Comparison of ENCODE assay signal across 21 cellular contexts in genomic region chr9:131567910-131568309, GRCh38. TPM values are rescaled to one million over a fixed set of nuclear protein-coding genes. Genes with fewer than 3 reads are reported as not detected.
DNase-seq lines count a peak whose midpoint lies in the region; ATAC-seq, FAIRE-seq and TF ChIP-seq lines count a peak whose summit lies in the region.
"Had no signal": no experiment of that assay in that cellular context is flagged by ENCODE, and none has a peak within 500 bp of the region (broad histone marks: within the 10 kb centered on the region; RNA-seq: fewer than 3 reads in every experiment).

No MANE protein-coding gene starts in this region.

- in situ Hi-C loops in GM12878 (cut with MboI), result no loop called here

- peaks cover 39% of the 10 kb centered on the region for H3K36me3 Mint-ChIP-seq in activated T-cell treated with anti-CD3 and anti-CD28 coated beads, Interleukin-2, amount 50 U/mL, for 24 hours (ENCODE audit: low read depth)

- CTCF ChIA-PET in GM12878 (lab: Yijun Ruan, JAX), result no interaction called here

- H2AFZ ChIP-seq in GM12878 (ENCODE audit: control insufficient read depth, low read depth, low read length) (no peak overlapping the region), mesenchymal stem cell (ENCODE audit: low read depth, low read length) (no peak overlapping the region)
- H2AFZ ChIP-seq: GM23338 had no signal

- TF ChIP-seq CTCF in GM12878 (IDR thresholded peaks at IDR 0.05 in 2 of 3, conservative IDR thresholded peaks at IDR 0.05 in 1 of 3; ENCODE audit: control insufficient read depth in 2 of 3, extremely low read depth in 1 of 3, insufficient read depth in 1 of 3, low read depth in 3 of 3, low read length in 3 of 3) (no peak), upper lobe of right lung (IDR thresholded peaks at IDR 0.05) (no peak)

- H4K20me1 ChIP-seq in GM12878 (ENCODE audit: control insufficient read depth, insufficient read depth), result no peaks in the 10 kb centered on the region

- no peak for TF ChIP-seq RAD21 in GM12878 (IDR thresholded peaks at IDR 0.05; ENCODE audit: insufficient read depth, low read depth, low read length)

- H3K4me3 ChIP-seq in GM12878 (no peak overlapping the region), mesenchymal stem cell (ENCODE audit: insufficient read depth in 1 of 2, low read depth in 1 of 2, low read length in 2 of 2) (no peak overlapping the region), upper lobe of right lung (no peak overlapping the region)
- H3K4me3 ChIP-seq: GM23338, SJSA1 had no signal

- H3K18ac ChIP-seq in mesenchymal stem cell (ENCODE audit: low read depth in 1 of 2, low read length in 2 of 2), result no peak overlapping the region

- H4K8ac ChIP-seq in mesenchymal stem cell (ENCODE audit: low read length), result peak overlapping the region; percentile 41

- no peak overlapping the region for H2BK12ac ChIP-seq in mesenchymal stem cell (ENCODE audit: low read length in 2 of 2)

- H2BK120ac ChIP-seq in mesenchymal stem cell (ENCODE audit: low read depth, low read length), result no peak overlapping the region

- H3K9me3 ChIP-seq in GM12878 (replicated peaks; ENCODE audit: control insufficient read depth, insufficient read depth, low read length) (no peaks in the 10 kb centered on the region; the same call in 2 of the 3 replicates), mesenchymal stem cell (ENCODE audit: control insufficient read depth, low read length) (no peaks in the 10 kb centered on the region), upper lobe of right lung (no peaks in the 10 kb centered on the region)
- H3K9me3 ChIP-seq: SJSA1 had no signal

- H3K9ac ChIP-seq in GM12878 (ENCODE audit: control insufficient read depth, insufficient read depth, low read length) (no peak overlapping the region), mesenchymal stem cell (ENCODE audit: low read length) (no peak overlapping the region)

- no peaks in the 10 kb centered on the region for H3K79me2 ChIP-seq in GM12878 (ENCODE audit: control insufficient read depth, insufficient read depth, low read length)

- H2BK15ac ChIP-seq in mesenchymal stem cell (ENCODE audit: low read depth, poor library complexity, severe bottlenecking), result no peak overlapping the region

- POLR2A ChIA-PET in GM12878 (lab: Charles Lee), result interaction anchor here (0.6 kb wide), 1 partner anchor 240 kb away, joined by 5 read pairs; no protein-coding TSS in a partner anchor

- intact Hi-C loops in GM12878 (cut with micrococcal nuclease; ENCODE audit: unreplicated experiment) (no loop called here), upper lobe of right lung (cut with DNase I) (no loop called here)

- no peak overlapping the region for H3K4me3 Mint-ChIP-seq in activated T-cell treated with anti-CD3 and anti-CD28 coated beads, Interleukin-2, amount 50 U/mL, for 24 hours
- H3K4me3 Mint-ChIP-seq: GM23338 had no signal

- no peak for FAIRE-seq in GM12878 (lab: Jason Lieb, UNC)
- FAIRE-seq: HTR-8/SVneo had no signal

- no peak for DNase-seq in activated T-cell treated with anti-CD3 and anti-CD28 coated beads, Interleukin-2, amount 50 U/mL, for 24 hours
- DNase-seq in activated T-cell treated with anti-CD3 and anti-CD28 coated beads for 4 hours (no peak), GM12878 (ENCODE audit: low read depth, low spot score) (no peak), mesenchymal stem cell (no peak), upper lobe of right lung (no peak), occipital lobe (lab: John Stamatoyannopoulos, UW) (no peak), NAMALWA (ENCODE audit: low spot score) (no peak)
- DNase-seq: Caco-2, DMS79, NCI-H1092, NCI-H1694, NCI-H2107, NCI-H345, NCI-H526 treated with DMSO at 0.1 percent for 48 hours had no signal

- H3K14ac ChIP-seq in mesenchymal stem cell (ENCODE audit: low read length in 2 of 2), result no peak overlapping the region

- H3K4me1 Mint-ChIP-seq in activated T-cell treated with anti-CD3 and anti-CD28 coated beads, Interleukin-2, amount 50 U/mL, for 24 hours (ENCODE audit: low read depth), result peaks cover 9% of the 10 kb centered on the region
- H3K4me1 Mint-ChIP-seq: GM23338 had no signal

- H3K4me2 ChIP-seq in GM12878 (ENCODE audit: control insufficient read depth, insufficient read depth) (no peak overlapping the region), mesenchymal stem cell (ENCODE audit: low read length, poor library complexity, severe bottlenecking) (no peak overlapping the region)
- H3K4me2 ChIP-seq: GM23338 had no signal

- no peak for TF ChIP-seq EP300 in GM12878 (IDR thresholded peaks at IDR 0.05; ENCODE audit: borderline replicate concordance in 1 of 2, control insufficient read depth in 1 of 2, low read depth in 2 of 2, low read length in 2 of 2)

- H3K9me3 Mint-ChIP-seq in activated T-cell treated with anti-CD3 and anti-CD28 coated beads, Interleukin-2, amount 50 U/mL, for 24 hours, result no peaks in the 10 kb centered on the region

- no peak overlapping the region for H3K23ac ChIP-seq in mesenchymal stem cell (ENCODE audit: low read length in 2 of 2)

- TF ChIP-seq POLR2A in GM12878 (IDR thresholded peaks at IDR 0.05; ENCODE audit: low read depth, low read length), result peak; percentile 58

- no peak overlapping the region for H3K27ac ChIP-seq in GM12878 (ENCODE audit: control insufficient read depth, insufficient read depth)
- H3K27ac ChIP-seq in mesenchymal stem cell (ENCODE audit: low read length, poor library complexity, severe bottlenecking), result no peak overlapping the region
- H3K27ac ChIP-seq in upper lobe of right lung, result no peak overlapping the region
- H3K27ac ChIP-seq: RWPE1, SJSA1 had no signal

- SMC1A ChIA-PET in GM12878 (lab: Charles Lee; ENCODE audit: uncharacterized antibody, unreplicated experiment), result no interaction called here

- H3K4me1 ChIP-seq in GM12878 (ENCODE audit: control insufficient read depth, insufficient read depth, low read length) (no peaks in the 10 kb centered on the region), mesenchymal stem cell (ENCODE audit: control insufficient read depth, insufficient read depth, low read depth, low read length) (peaks cover 2% of the 10 kb centered on the region), upper lobe of right lung (no peaks in the 10 kb centered on the region)
- H3K4me1 ChIP-seq: Caco-2 had no signal

- H4K91ac ChIP-seq in mesenchymal stem cell (ENCODE audit: low read length), result peak overlapping the region; percentile 50

- H2AK5ac ChIP-seq in mesenchymal stem cell (ENCODE audit: low read length, severe bottlenecking), result no peak overlapping the region

- RAD21 ChIA-PET in GM12878 (lab: Charles Lee; ENCODE audit: unreplicated experiment), result no interaction called here

- 97% methylated on average over 8 of the region's 8 CpGs for WGBS in GM12878 (ENCODE audit: insufficient coverage, insufficient replicate concordance, low lambda C conversion rate, missing lambda C conversion rate)
- WGBS in mesenchymal stem cell, result 96% methylated on average over 8 of the region's 8 CpGs

- H2BK5ac ChIP-seq in mesenchymal stem cell (ENCODE audit: low read depth, low read length, poor library complexity, severe bottlenecking), result no peak overlapping the region

- H3K27me3 ChIP-seq in GM12878 (replicated peaks in 1 of 2; ENCODE audit: control insufficient read depth in 2 of 2, insufficient read depth in 2 of 2, low read length in 1 of 2) (no peaks in the 10 kb centered on the region), mesenchymal stem cell (ENCODE audit: control insufficient read depth in 1 of 2, insufficient read depth in 1 of 2, low read length in 2 of 2) (no peaks in the 10 kb centered on the region), upper lobe of right lung (no peaks in the 10 kb centered on the region)
- H3K27me3 ChIP-seq: SJSA1 had no signal

- H3K36me3 ChIP-seq in GM12878 (ENCODE audit: control insufficient read depth in 2 of 2, insufficient read depth in 2 of 2, low read length in 1 of 2) (peaks cover 0 to 10% of the 10 kb centered on the region in 2 experiments; a peak in 2 of 4 replicates), mesenchymal stem cell (ENCODE audit: control insufficient read depth in 1 of 2, insufficient read depth in 2 of 2, low read depth in 1 of 2, low read length in 2 of 2) (peaks cover 7 to 34% of the 10 kb centered on the region in 2 experiments), upper lobe of right lung (peaks cover 20% of the 10 kb centered on the region)
- H3K36me3 ChIP-seq: SJSA1 had no signal

- no TSS peak for BruUV-seq in GM12878 (replicated peaks; lab: Mats Ljungman, UMichigan)

- peak overlapping the region; percentile 68 for H3K27ac Mint-ChIP-seq in activated T-cell treated with anti-CD3 and anti-CD28 coated beads, Interleukin-2, amount 50 U/mL, for 24 hours
- H3K27ac Mint-ChIP-seq: GM23338 had no signal

- no peaks in the 10 kb centered on the region for H3K27me3 Mint-ChIP-seq in activated T-cell treated with anti-CD3 and anti-CD28 coated beads, Interleukin-2, amount 50 U/mL, for 24 hours

- no peaks in the 10 kb centered on the region for H3K79me1 ChIP-seq in mesenchymal stem cell (replicated peaks; ENCODE audit: low read length, poor library complexity, severe bottlenecking)

- ATAC-seq in GM12878, result peak; percentile 28
- ATAC-seq in upper lobe of right lung, result peak; percentile 43
- ATAC-seq in HG02623 (IDR thresholded peaks at IDR 0.05; ENCODE audit: unreplicated experiment), result no peak
- ATAC-seq: GM23338 had no signal

- H3K4ac ChIP-seq in mesenchymal stem cell (ENCODE audit: low read depth in 1 of 2, low read length in 2 of 2), result no peak overlapping the region

RNA-seq across cellular contexts. Expression of gene PRRT1B, which starts 22.6 kb away (rescaled TPM):
- not detected in 2 replicates for total RNA-seq in GM12878 (2013; cell fraction: nucleolus; rRNA removed)
- total RNA-seq in GM12878 (2014; rRNA removed) (not detected in 2 replicates), GM12878 (2014; rRNA removed; fragmentation: Illumina TruSeq; extraction: Trizol) (not detected in 2 replicates), GM12878 (2021) (not detected in 2 replicates), upper lobe of right lung (3.9 TPM), occipital lobe (not detected)
- not detected for polyA plus RNA-seq in GM12878 (2011; ENCODE audit: low read depth)
- polyA plus RNA-seq in GM12878 (2011; rRNA removed) (not detected in 2 replicates), GM12878 (2014; fragmentation: Illumina TruSeq; extraction: Trizol) (not detected in 2 replicates), GM12878 (2014; fragmentation: Nextera tagmentation; extraction: Ambion mirVana) (not detected), GM12878 (2014; rRNA removed) (not detected in 2 replicates), GM12878 (2016; fragmentation: Nextera tagmentation; extraction: Ambion mirVana) (not detected)
- polyA plus RNA-seq in GM12878 (2011; cell fraction: cytosol; rRNA removed), result not detected in 2 replicates
- polyA plus RNA-seq in GM12878 (2011; cell fraction: nucleus; rRNA removed), result not detected in 2 replicates
- not detected in 2 replicates for polyA plus RNA-seq in GM12878 (2012)
- not detected in 2 replicates for polyA minus RNA-seq in GM12878 (2011; rRNA and poly(A)+ RNA removed)
- polyA minus RNA-seq in GM12878 (2011; cell fraction: cytosol; rRNA and poly(A)+ RNA removed), result not detected in 2 replicates
- not detected in 2 replicates for polyA minus RNA-seq in GM12878 (2011; cell fraction: nucleus; rRNA and poly(A)+ RNA removed)
- not detected for polyA plus RNA-seq in mesenchymal stem cell (2013, experiment 1 of 2)
- not detected for polyA plus RNA-seq in mesenchymal stem cell (2013, experiment 2 of 2)
- total RNA-seq: A172, G401, SJSA1 had no signal
- polyA plus RNA-seq: GM23338 had no signal

RNA-seq across cellular contexts. Expression of gene UCK1, which starts 36.8 kb away (rescaled TPM):
- 8.9 and 11.8 TPM in 2 replicates for total RNA-seq in GM12878 (2013; cell fraction: nucleolus; rRNA removed)
- total RNA-seq in GM12878 (2014; rRNA removed), result 19.0 and 20.8 TPM in 2 replicates
- 10.0 and 12.8 TPM in 2 replicates for total RNA-seq in GM12878 (2014; rRNA removed; fragmentation: Illumina TruSeq; extraction: Trizol)
- total RNA-seq in GM12878 (2021), result 19.2 and 20.6 TPM in 2 replicates
- 10.3 TPM for polyA plus RNA-seq in GM12878 (2011; ENCODE audit: low read depth)
- 12.1 and 16.7 TPM in 2 replicates for polyA plus RNA-seq in GM12878 (2011; rRNA removed)
- polyA plus RNA-seq in GM12878 (2011; cell fraction: cytosol; rRNA removed), result 21.3 and 26.1 TPM in 2 replicates
- polyA plus RNA-seq in GM12878 (2011; cell fraction: nucleus; rRNA removed), result 30.5 and 35.2 TPM in 2 replicates
- 13.5 and 15.4 TPM in 2 replicates for polyA plus RNA-seq in GM12878 (2012)
- polyA plus RNA-seq in GM12878 (2014; fragmentation: Illumina TruSeq; extraction: Trizol), result 8.6 and 10.9 TPM in 2 replicates
- polyA plus RNA-seq in GM12878 (2014; fragmentation: Nextera tagmentation; extraction: Ambion mirVana), result under 1 TPM; 0.31 to 0.88 TPM
- polyA plus RNA-seq in GM12878 (2014; rRNA removed), result 27.0 and 36.8 TPM in 2 replicates
- polyA plus RNA-seq in GM12878 (2016; fragmentation: Nextera tagmentation; extraction: Ambion mirVana), result 10 to 100 TPM; 24.0 to 24.3 TPM
- polyA minus RNA-seq in GM12878 (2011; rRNA and poly(A)+ RNA removed), result 9.4 and 13.1 TPM in 2 replicates
- 8.5 and 12.4 TPM in 2 replicates for polyA minus RNA-seq in GM12878 (2011; cell fraction: cytosol; rRNA and poly(A)+ RNA removed)
- 11.6 and 19.9 TPM in 2 replicates for polyA minus RNA-seq in GM12878 (2011; cell fraction: nucleus; rRNA and poly(A)+ RNA removed)
- polyA plus RNA-seq in mesenchymal stem cell (2013, experiment 1 of 2), result 14.0 TPM
- polyA plus RNA-seq in mesenchymal stem cell (2013, experiment 2 of 2), result 14.2 TPM
- total RNA-seq in upper lobe of right lung, result 27.9 TPM
- total RNA-seq in occipital lobe, result 13.3 TPM
